2 cellular contexts compared by ENCODE assay signal in genomic region chr17:79400989-79401703, GRCh38.
TF ChIP-seq lines count a peak whose summit lies in the region.

No MANE protein-coding gene starts in this region.

TF ChIP-seq in IMR-90, 13 proteins besides CTCF, POLR2A, EP300 and RAD21 (continued from another document):
- TF ChIP-seq, protein P1, sequence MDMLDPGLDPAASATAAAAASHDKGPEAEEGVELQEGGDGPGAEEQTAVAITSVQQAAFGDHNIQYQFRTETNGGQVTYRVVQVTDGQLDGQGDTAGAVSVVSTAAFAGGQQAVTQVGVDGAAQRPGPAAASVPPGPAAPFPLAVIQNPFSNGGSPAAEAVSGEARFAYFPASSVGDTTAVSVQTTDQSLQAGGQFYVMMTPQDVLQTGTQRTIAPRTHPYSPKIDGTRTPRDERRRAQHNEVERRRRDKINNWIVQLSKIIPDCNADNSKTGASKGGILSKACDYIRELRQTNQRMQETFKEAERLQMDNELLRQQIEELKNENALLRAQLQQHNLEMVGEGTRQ (IDR thresholded peaks at IDR 0.05; ENCODE audit: low read depth, low read length) = 0 out of 2 replicates have a peak, but pooled peaks have one; percentile 8

TF ChIP-seq in neural cell, 6 proteins besides CTCF, POLR2A, EP300 and RAD21 (continued from another document):
- TF ChIP-seq REST (IDR thresholded peaks at IDR 0.05; ENCODE audit: borderline replicate concordance) = no peak
- no peak for TF ChIP-seq POLR2AphosphoS5 (IDR thresholded peaks at IDR 0.05)
- TF ChIP-seq MXI1 (conservative IDR thresholded peaks at IDR 0.05; ENCODE audit: poor library complexity, severe bottlenecking) = peak; percentile 18
- peak; percentile 87 for TF ChIP-seq SMC3 (conservative IDR thresholded peaks at IDR 0.05; ENCODE audit: poor library complexity)
- no peak for TF ChIP-seq TAF1 (IDR thresholded peaks at IDR 0.05; ENCODE audit: low read depth)
